Comparison of ENCODE assay signal across 2 cellular contexts in genomic region chr4:127124919-127125318, GRCh38.
TF ChIP-seq lines count a peak whose summit lies in the region.

No MANE protein-coding gene starts in this region.

TF ChIP-seq in HEK293, 187 proteins besides CTCF, POLR2A, EP300 and RAD21 (continued from another document):
- TF ChIP-seq ZNF18 (tag by site-specific recombination; IDR thresholded peaks at IDR 0.05) (no peak), ZNF529 (tag by site-specific recombination; IDR thresholded peaks at IDR 0.05; ENCODE audit: insufficient replicate concordance) (no peak), ZNF626 (tag by site-specific recombination; IDR thresholded peaks at IDR 0.05) (no peak), ZNF843 (tag by site-specific recombination; IDR thresholded peaks at IDR 0.05) (no peak)

TF ChIP-seq in WTC11, 78 proteins besides CTCF, POLR2A, EP300 and RAD21 (continued from another document):
- TF ChIP-seq PRDM15 (CRISPR knock-in tag; IDR thresholded peaks at IDR 0.05) (no peak), ZBTB21 (CRISPR knock-in tag; IDR thresholded peaks at IDR 0.05; ENCODE audit: borderline replicate concordance) (no peak), NFATC4 (CRISPR knock-in tag; IDR thresholded peaks at IDR 0.05) (no peak), CREB1 (CRISPR knock-in tag; IDR thresholded peaks at IDR 0.05) (no peak), FOXP1 (CRISPR knock-in tag; IDR thresholded peaks at IDR 0.05; ENCODE audit: borderline replicate concordance) (no peak), ELF4 (CRISPR knock-in tag; IDR thresholded peaks at IDR 0.05; ENCODE audit: low read depth) (no peak), PRRX2 (CRISPR knock-in tag; IDR thresholded peaks at IDR 0.05) (no peak), PREB (CRISPR knock-in tag; IDR thresholded peaks at IDR 0.05; ENCODE audit: borderline replicate concordance) (no peak), MLX (CRISPR knock-in tag; IDR thresholded peaks at IDR 0.05) (no peak), AR (CRISPR knock-in tag; IDR thresholded peaks at IDR 0.05) (no peak), NFE2L1 (CRISPR knock-in tag; IDR thresholded peaks at IDR 0.05) (no peak)
- TF ChIP-seq, protein P1, sequence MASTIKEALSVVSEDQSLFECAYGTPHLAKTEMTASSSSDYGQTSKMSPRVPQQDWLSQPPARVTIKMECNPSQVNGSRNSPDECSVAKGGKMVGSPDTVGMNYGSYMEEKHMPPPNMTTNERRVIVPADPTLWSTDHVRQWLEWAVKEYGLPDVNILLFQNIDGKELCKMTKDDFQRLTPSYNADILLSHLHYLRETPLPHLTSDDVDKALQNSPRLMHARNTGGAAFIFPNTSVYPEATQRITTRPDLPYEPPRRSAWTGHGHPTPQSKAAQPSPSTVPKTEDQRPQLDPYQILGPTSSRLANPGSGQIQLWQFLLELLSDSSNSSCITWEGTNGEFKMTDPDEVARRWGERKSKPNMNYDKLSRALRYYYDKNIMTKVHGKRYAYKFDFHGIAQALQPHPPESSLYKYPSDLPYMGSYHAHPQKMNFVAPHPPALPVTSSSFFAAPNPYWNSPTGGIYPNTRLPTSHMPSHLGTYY (CRISPR knock-in tag; IDR thresholded peaks at IDR 0.05), result no peak
- TF ChIP-seq, protein P2, sequence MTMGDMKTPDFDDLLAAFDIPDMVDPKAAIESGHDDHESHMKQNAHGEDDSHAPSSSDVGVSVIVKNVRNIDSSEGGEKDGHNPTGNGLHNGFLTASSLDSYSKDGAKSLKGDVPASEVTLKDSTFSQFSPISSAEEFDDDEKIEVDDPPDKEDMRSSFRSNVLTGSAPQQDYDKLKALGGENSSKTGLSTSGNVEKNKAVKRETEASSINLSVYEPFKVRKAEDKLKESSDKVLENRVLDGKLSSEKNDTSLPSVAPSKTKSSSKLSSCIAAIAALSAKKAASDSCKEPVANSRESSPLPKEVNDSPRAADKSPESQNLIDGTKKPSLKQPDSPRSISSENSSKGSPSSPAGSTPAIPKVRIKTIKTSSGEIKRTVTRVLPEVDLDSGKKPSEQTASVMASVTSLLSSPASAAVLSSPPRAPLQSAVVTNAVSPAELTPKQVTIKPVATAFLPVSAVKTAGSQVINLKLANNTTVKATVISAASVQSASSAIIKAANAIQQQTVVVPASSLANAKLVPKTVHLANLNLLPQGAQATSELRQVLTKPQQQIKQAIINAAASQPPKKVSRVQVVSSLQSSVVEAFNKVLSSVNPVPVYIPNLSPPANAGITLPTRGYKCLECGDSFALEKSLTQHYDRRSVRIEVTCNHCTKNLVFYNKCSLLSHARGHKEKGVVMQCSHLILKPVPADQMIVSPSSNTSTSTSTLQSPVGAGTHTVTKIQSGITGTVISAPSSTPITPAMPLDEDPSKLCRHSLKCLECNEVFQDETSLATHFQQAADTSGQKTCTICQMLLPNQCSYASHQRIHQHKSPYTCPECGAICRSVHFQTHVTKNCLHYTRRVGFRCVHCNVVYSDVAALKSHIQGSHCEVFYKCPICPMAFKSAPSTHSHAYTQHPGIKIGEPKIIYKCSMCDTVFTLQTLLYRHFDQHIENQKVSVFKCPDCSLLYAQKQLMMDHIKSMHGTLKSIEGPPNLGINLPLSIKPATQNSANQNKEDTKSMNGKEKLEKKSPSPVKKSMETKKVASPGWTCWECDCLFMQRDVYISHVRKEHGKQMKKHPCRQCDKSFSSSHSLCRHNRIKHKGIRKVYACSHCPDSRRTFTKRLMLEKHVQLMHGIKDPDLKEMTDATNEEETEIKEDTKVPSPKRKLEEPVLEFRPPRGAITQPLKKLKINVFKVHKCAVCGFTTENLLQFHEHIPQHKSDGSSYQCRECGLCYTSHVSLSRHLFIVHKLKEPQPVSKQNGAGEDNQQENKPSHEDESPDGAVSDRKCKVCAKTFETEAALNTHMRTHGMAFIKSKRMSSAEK (CRISPR knock-in tag; IDR thresholded peaks at IDR 0.05; ENCODE audit: borderline replicate concordance), result no peak
TF ChIP-seq in WTC11: peak in this region for 0.
